11 cellular contexts compared by ENCODE assay signal in the genomic region with DNA sequence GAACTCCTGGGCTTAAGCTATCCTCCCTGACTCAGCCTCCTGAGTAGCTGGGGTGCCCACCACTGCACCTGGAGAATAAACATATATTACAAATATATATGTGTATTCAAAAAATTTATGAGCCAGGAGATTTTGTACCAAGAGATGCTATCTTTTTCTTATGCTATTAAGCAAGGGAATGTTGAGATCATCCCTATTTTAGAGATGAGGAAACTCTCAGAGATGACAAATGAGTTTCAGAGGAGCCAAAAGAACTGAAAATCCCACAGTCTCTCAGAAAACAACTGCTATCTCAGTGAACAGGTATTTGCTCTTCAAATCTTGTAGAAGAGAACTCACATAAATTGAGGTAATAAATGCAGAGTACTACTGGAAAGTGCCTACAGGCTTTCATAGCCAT. TPM values are rescaled to one million over a fixed set of nuclear protein-coding genes. Genes with fewer than 3 reads are reported as not detected.
A peak's percentile ranks its signal among the peaks of the same experiment; 100 is the strongest.
DNase-seq lines count a peak whose midpoint lies in the region; ATAC-seq, FAIRE-seq and TF ChIP-seq lines count a peak whose summit lies in the region.
"Had no signal": no experiment of that assay in that cellular context is flagged by ENCODE, and none has a peak within 500 bp of the region (broad histone marks: within the 10 kb centered on the region; RNA-seq: fewer than 3 reads in every experiment).

No MANE protein-coding gene starts in this region.

- no peak overlapping the region for H3K4ac ChIP-seq in IMR-90 (ENCODE audit: low read depth, low read length)

- no peak overlapping the region for H2BK20ac ChIP-seq in IMR-90 (ENCODE audit: low read depth, low read length)

- no peak overlapping the region for H2AK5ac ChIP-seq in IMR-90 (ENCODE audit: low read depth, low read length)

- H3K9me3 ChIP-seq in IMR-90 (ENCODE audit: control insufficient read depth, insufficient read depth, low read length), result peaks cover 2% of the 10 kb centered on the region; the same call in 1 of the 2 replicates
- no peaks in the 10 kb centered on the region for H3K9me3 ChIP-seq in endocrine pancreas (ENCODE audit: control insufficient read depth, low read length)
- no peaks in the 10 kb centered on the region for H3K9me3 ChIP-seq in suprapubic skin

- no peak overlapping the region for H2AK9ac ChIP-seq in IMR-90 (replicated peaks; ENCODE audit: low read depth, low read length, poor library complexity)

- H3K27ac ChIP-seq in IMR-90 (ENCODE audit: insufficient read depth, low read length) (no peak overlapping the region), suprapubic skin (peak overlapping the region; percentile 87)

- no peak overlapping the region for H3K4me2 ChIP-seq in IMR-90 (ENCODE audit: low read depth, low read length)

- no peak overlapping the region for H3K18ac ChIP-seq in IMR-90 (ENCODE audit: low read depth, low read length)

- dilution Hi-C loops in IMR-90 (cut with HindIII; ENCODE audit: low sequenced_read_pairs, unreplicated experiment), result no loop called here

- POLR2A ChIA-PET in IMR-90 (lab: Charles Lee; ENCODE audit: unreplicated experiment), result no interaction called here

- intact Hi-C loops in IMR-90 (cut with micrococcal nuclease), result no loop called here

- H2BK15ac ChIP-seq in IMR-90 (ENCODE audit: low read depth, low read length), result no peak overlapping the region

- H3K79me1 ChIP-seq in IMR-90 (ENCODE audit: low read depth in 1 of 2, low read length in 2 of 2), result 0 out of 4 replicates have a peak, but pooled peaks cover 0 to 4% of the 10 kb centered on the region in 2 experiments

- no peak overlapping the region for H3K14ac ChIP-seq in IMR-90 (replicated peaks; ENCODE audit: low read depth, low read length)

- no peak for FAIRE-seq in frontal cortex (lab: Jason Lieb, UNC)

- H3K9me1 ChIP-seq in IMR-90 (ENCODE audit: insufficient read depth, low read length), result no peaks in the 10 kb centered on the region

- TF ChIP-seq CTCF in IMR-90 (conservative IDR thresholded peaks at IDR 0.05; ENCODE audit: low read depth, low read length) (no peak), suprapubic skin (IDR thresholded peaks at IDR 0.05) (no peak)

- no peak overlapping the region for H2BK120ac ChIP-seq in IMR-90 (ENCODE audit: low read depth, low read length)

- no peak for TF ChIP-seq EP300 in suprapubic skin (IDR thresholded peaks at IDR 0.05)

- no peak overlapping the region for H3K56ac ChIP-seq in IMR-90 (ENCODE audit: extremely low read depth, insufficient read depth, low read length)

- H2BK5ac ChIP-seq in IMR-90 (ENCODE audit: low read depth, low read length, poor library complexity, severe bottlenecking), result no peak overlapping the region

- H3K4me3 ChIP-seq in IMR-90 (ENCODE audit: insufficient read depth, low read depth, low read length) (no peak overlapping the region), endocrine pancreas (ENCODE audit: control insufficient read depth, insufficient read depth, low read length) (peak overlapping the region; percentile 70), suprapubic skin (peak overlapping the region; percentile 11)

- no peak overlapping the region for H2AFZ ChIP-seq in IMR-90 (replicated peaks; ENCODE audit: low read length, poor library complexity)

- no peak overlapping the region for H3K9ac ChIP-seq in IMR-90 (ENCODE audit: low read depth, low read length)
- no peak overlapping the region for H3K9ac ChIP-seq in endocrine pancreas (ENCODE audit: control insufficient read depth, insufficient read depth, low read length)

- H4K91ac ChIP-seq in IMR-90 (ENCODE audit: insufficient read depth, low read depth, low read length), result no peak overlapping the region

- no peaks in the 10 kb centered on the region for H4K20me1 ChIP-seq in IMR-90 (ENCODE audit: insufficient read depth, low read length)

- TF ChIP-seq RAD21 in IMR-90 (IDR thresholded peaks at IDR 0.05; ENCODE audit: low read length), result no peak

- no peak overlapping the region for H3K23ac ChIP-seq in IMR-90 (ENCODE audit: low read depth, low read length)

- H4K5ac ChIP-seq in IMR-90 (ENCODE audit: low read depth, low read length), result no peak overlapping the region

- in situ Hi-C loops in IMR-90 (cut with MboI; ENCODE audit: low sequenced_read_pairs), result no loop called here

- no peak overlapping the region for H4K8ac ChIP-seq in IMR-90 (ENCODE audit: low read depth in 2 of 2, low read length in 2 of 2)

- CTCF ChIA-PET in IMR-90 (lab: Yijun Ruan, JAX), result interaction anchor here (1.0 kb wide), 1 partner anchor 11 kb away, joined by 3 read pairs; no protein-coding TSS in a partner anchor

- DNase-seq in IMR-90, result peak; percentile 37
- DNase-seq in lung microvascular endothelial cell (ENCODE audit: low read depth in 2 of 2), result peak; percentile 5 to 35
- DNase-seq in suprapubic skin (ENCODE audit: low spot score in 2 of 2), result no peak
- DNase-seq in frontal cortex (ENCODE audit: low spot score in 2 of 2), result no peak
- DNase-seq in activated CD8-positive, alpha-beta memory T cell treated with anti-CD3 and anti-CD28 coated beads, Interleukin-2, amount 50 U/mL, for 4 hours, result no peak
- no peak for DNase-seq in NCI-H2081 treated with DMSO at 0.1 percent for 48 hours (lab: John Stamatoyannopoulos, UW)
- DNase-seq: activated naive CD4-positive, alpha-beta T cell treated with Interleukin-2 at 50 U/mL for 16 hours; stimulated activated CD4-positive, alpha-beta T cell treated with anti-CD3 and anti-CD28 coated beads, Interleukin-15, amount 100 ng/mL, for 24 hours; stimulated activated naive CD8-positive, alpha-beta T cell treated with anti-CD3 and anti-CD28 coated beads, Interleukin-15, Interleukin-2, amounts not matched to agents 100 U/mL and 50 U/mL, for 24 hours had no signal

- BruUV-seq in IMR-90 (replicated peaks; lab: Mats Ljungman, UMichigan), result no TSS peak

- TF ChIP-seq POLR2A in IMR-90 (IDR thresholded peaks at IDR 0.05; ENCODE audit: low read depth, low read length) (no peak), suprapubic skin (IDR thresholded peaks at IDR 0.05) (no peak)

- H3K27me3 ChIP-seq in IMR-90 (ENCODE audit: control insufficient read depth, insufficient read depth, low read length) (no peaks in the 10 kb centered on the region), endocrine pancreas (ENCODE audit: control insufficient read depth, insufficient read depth, low read length) (no peaks in the 10 kb centered on the region), suprapubic skin (no peaks in the 10 kb centered on the region)

- H3K4me1 ChIP-seq in IMR-90 (ENCODE audit: control insufficient read depth, insufficient read depth, low read length), result no peaks in the 10 kb centered on the region
- no peaks in the 10 kb centered on the region for H3K4me1 ChIP-seq in endocrine pancreas (ENCODE audit: control insufficient read depth, insufficient read depth, low read length)
- peaks cover 16% of the 10 kb centered on the region for H3K4me1 ChIP-seq in suprapubic skin

- ATAC-seq in IMR-90 (ENCODE audit: low read depth) (no peak), HG02884 (IDR thresholded peaks at IDR 0.05; ENCODE audit: unreplicated experiment) (no peak)
- ATAC-seq: stimulated activated naive CD8-positive, alpha-beta T cell treated with anti-CD3 and anti-CD28 coated beads, Interleukin-15, Interleukin-2, amounts not matched to agents 100 U/mL and 50 U/mL, for 24 hours had no signal

- H3K36me3 ChIP-seq in IMR-90 (ENCODE audit: control insufficient read depth, insufficient read depth, low read length) (peaks cover 7% of the 10 kb centered on the region), endocrine pancreas (ENCODE audit: control insufficient read depth, insufficient read depth, low read length) (no peaks in the 10 kb centered on the region), suprapubic skin (peaks cover 22% of the 10 kb centered on the region)

TF ChIP-seq in IMR-90, 13 proteins besides CTCF, POLR2A, EP300 and RAD21:
- TF ChIP-seq RCOR1 (IDR thresholded peaks at IDR 0.05; ENCODE audit: insufficient replicate concordance, low read length) (no peak), MAZ (IDR thresholded peaks at IDR 0.05; ENCODE audit: borderline replicate concordance, low read depth, low read length) (no peak), NFE2L2 (IDR thresholded peaks at IDR 0.05; ENCODE audit: low read depth, low read length) (no peak), SMC3 (IDR thresholded peaks at IDR 0.05; ENCODE audit: low read depth, low read length) (no peak), BHLHE40 (IDR thresholded peaks at IDR 0.05; ENCODE audit: low read depth, low read length) (no peak), CHD1 (IDR thresholded peaks at IDR 0.05; ENCODE audit: low read depth, low read length) (no peak), MAFK (IDR thresholded peaks at IDR 0.05; ENCODE audit: low read depth, low read length) (no peak)
- TF ChIP-seq, protein P1, sequence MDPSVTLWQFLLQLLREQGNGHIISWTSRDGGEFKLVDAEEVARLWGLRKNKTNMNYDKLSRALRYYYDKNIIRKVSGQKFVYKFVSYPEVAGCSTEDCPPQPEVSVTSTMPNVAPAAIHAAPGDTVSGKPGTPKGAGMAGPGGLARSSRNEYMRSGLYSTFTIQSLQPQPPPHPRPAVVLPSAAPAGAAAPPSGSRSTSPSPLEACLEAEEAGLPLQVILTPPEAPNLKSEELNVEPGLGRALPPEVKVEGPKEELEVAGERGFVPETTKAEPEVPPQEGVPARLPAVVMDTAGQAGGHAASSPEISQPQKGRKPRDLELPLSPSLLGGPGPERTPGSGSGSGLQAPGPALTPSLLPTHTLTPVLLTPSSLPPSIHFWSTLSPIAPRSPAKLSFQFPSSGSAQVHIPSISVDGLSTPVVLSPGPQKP (IDR thresholded peaks at IDR 0.05; ENCODE audit: borderline replicate concordance, low read depth, low read length), result no peak
- TF ChIP-seq, protein P2, sequence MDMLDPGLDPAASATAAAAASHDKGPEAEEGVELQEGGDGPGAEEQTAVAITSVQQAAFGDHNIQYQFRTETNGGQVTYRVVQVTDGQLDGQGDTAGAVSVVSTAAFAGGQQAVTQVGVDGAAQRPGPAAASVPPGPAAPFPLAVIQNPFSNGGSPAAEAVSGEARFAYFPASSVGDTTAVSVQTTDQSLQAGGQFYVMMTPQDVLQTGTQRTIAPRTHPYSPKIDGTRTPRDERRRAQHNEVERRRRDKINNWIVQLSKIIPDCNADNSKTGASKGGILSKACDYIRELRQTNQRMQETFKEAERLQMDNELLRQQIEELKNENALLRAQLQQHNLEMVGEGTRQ (IDR thresholded peaks at IDR 0.05; ENCODE audit: low read depth, low read length), result no peak

RNA-seq across cellular contexts. Expression of a gene that starts 29.6 kb away (rescaled TPM):
- total RNA-seq in IMR-90 (2012; rRNA removed) (26.3 and 35.3 TPM in 2 replicates), lung microvascular endothelial cell (38.7 and 46.4 TPM in 2 replicates), suprapubic skin (10 to 100 TPM; 57.0 to 83.2 (median 69.3) TPM), frontal cortex (26.1 TPM)
- polyA plus RNA-seq in IMR-90 (2012; rRNA removed), result 17.4 and 25.2 TPM in 2 replicates
- polyA plus RNA-seq in IMR-90 (2012; cell fraction: cytosol; rRNA removed), result 11.2 and 14.4 TPM in 2 replicates
- polyA plus RNA-seq in IMR-90 (2012; cell fraction: nucleus; rRNA removed; ENCODE audit: low replicate concordance), result 4.8 and 19.4 TPM in 2 replicates

RNA-seq across cellular contexts. Expression of a gene that starts 29.9 kb away (rescaled TPM):
- 21.0 and 21.9 TPM in 2 replicates for total RNA-seq in IMR-90 (2012; rRNA removed)
- 12.3 and 15.9 TPM in 2 replicates for polyA plus RNA-seq in IMR-90 (2012; rRNA removed)
- polyA plus RNA-seq in IMR-90 (2012; cell fraction: cytosol; rRNA removed), result 5.2 and 5.6 TPM in 2 replicates
- 1.5 and 9.0 TPM in 2 replicates for polyA plus RNA-seq in IMR-90 (2012; cell fraction: nucleus; rRNA removed; ENCODE audit: low replicate concordance)
- 21.0 and 22.4 TPM in 2 replicates for total RNA-seq in lung microvascular endothelial cell
- total RNA-seq in suprapubic skin, result 10 to 100 TPM; 20.2 to 31.7 (median 21.2) TPM
- total RNA-seq in frontal cortex, result 25.7 TPM

Comparison
In these comparisons a context has a peak if more than half of its experiments do, and no peak if none do; other contexts are left out.
1. DNase-seq: peak in IMR-90 (single experiment) and lung microvascular endothelial cell (2 of 2); none in suprapubic skin (0 of 2), frontal cortex (0 of 2), activated CD8-positive, alpha-beta memory T cell treated with anti-CD3 and anti-CD28 coated beads, Interleukin-2, amount 50 U/mL, for 4 hours (single experiment) and NCI-H2081 treated with DMSO at 0.1 percent for 48 hours (single experiment).